In genomic region chr12:124411291-124411878, GRCh38 we compare ENCODE assay signal across 8 cellular contexts.
A peak's percentile ranks its signal among the peaks of the same experiment; 100 is the strongest.
DNase-seq lines count a peak whose midpoint lies in the region; ATAC-seq and TF ChIP-seq lines count a peak whose summit lies in the region.

No MANE protein-coding gene starts in this region.

- no peaks in the 10 kb centered on the region for H3K27me3 ChIP-seq in gastroesophageal sphincter
- H3K27me3 ChIP-seq in sigmoid colon, result no peaks in the 10 kb centered on the region
- H3K27me3 ChIP-seq in naive thymus-derived CD4-positive, alpha-beta T cell (ENCODE audit: control insufficient read depth in 2 of 2, insufficient read depth in 2 of 2, low read length in 2 of 2), result no peaks in the 10 kb centered on the region

- peaks cover 0 to 28% (median 0%) of the 10 kb centered on the region in 5 donors for H3K36me3 Mint-ChIP-seq in naive thymus-derived CD4-positive, alpha-beta T cell

- no peak overlapping the region for H3K4me3 ChIP-seq in gastroesophageal sphincter
- H3K4me3 ChIP-seq in sigmoid colon, result no peak overlapping the region
- H3K4me3 ChIP-seq in naive thymus-derived CD4-positive, alpha-beta T cell (ENCODE audit: low read length), result no peak overlapping the region

- peaks cover 3 to 82% (median 43%) of the 10 kb centered on the region in 3 donors for H3K4me1 ChIP-seq in gastroesophageal sphincter
- peaks cover 0 to 73% (median 66%) of the 10 kb centered on the region in 4 donors for H3K4me1 ChIP-seq in sigmoid colon
- no peaks in the 10 kb centered on the region for H3K4me1 ChIP-seq in naive thymus-derived CD4-positive, alpha-beta T cell (ENCODE audit: control insufficient read depth in 2 of 2, insufficient read depth in 2 of 2, low read length in 2 of 2)

- H3K27ac ChIP-seq in VCaP, result peak overlapping the region; percentile 89; the same call in 1 of the 2 replicates
- peak overlapping the region in 3 of 4 donors; percentile 75 to 93 (median 77) for H3K27ac ChIP-seq in gastroesophageal sphincter
- peak overlapping the region; percentile 74 to 98 (median 86) for H3K27ac ChIP-seq in sigmoid colon
- H3K27ac ChIP-seq in naive thymus-derived CD4-positive, alpha-beta T cell (ENCODE audit: low read depth, low read length), result no peak overlapping the region

- H3K36me3 ChIP-seq in gastroesophageal sphincter, result peaks cover 0 to 63% of the 10 kb centered on the region in 2 donors
- H3K36me3 ChIP-seq in sigmoid colon, result peaks cover 0 to 12% (median 4%) of the 10 kb centered on the region in 4 donors
- peaks cover 0 to 56% (median 0%) of the 10 kb centered on the region in 3 experiments for H3K36me3 ChIP-seq in naive thymus-derived CD4-positive, alpha-beta T cell (ENCODE audit: control insufficient read depth in 2 of 3, insufficient read depth in 3 of 3, low read length in 3 of 3)

- H3K27ac Mint-ChIP-seq in naive thymus-derived CD4-positive, alpha-beta T cell, result peak overlapping the region in 3 of 9 donors; percentile 19 to 50 (median 39)

- TF ChIP-seq POLR2A in gastroesophageal sphincter (IDR thresholded peaks at IDR 0.05) (no peak), sigmoid colon (IDR thresholded peaks at IDR 0.05) (no peak)

- H3K27me3 Mint-ChIP-seq in naive thymus-derived CD4-positive, alpha-beta T cell, result no peaks in the 10 kb centered on the region

- no peaks in the 10 kb centered on the region for H3K9me3 ChIP-seq in gastroesophageal sphincter
- H3K9me3 ChIP-seq in sigmoid colon, result no peaks in the 10 kb centered on the region
- no peaks in the 10 kb centered on the region for H3K9me3 ChIP-seq in naive thymus-derived CD4-positive, alpha-beta T cell (ENCODE audit: control insufficient read depth in 2 of 3, low read length in 3 of 3)

- WGBS in gastroesophageal sphincter (ENCODE audit: low coverage in 1 of 2), 2 donors, result 34 to 46% methylated on average over 3 to 6 of the region's 25 CpGs
- WGBS in sigmoid colon, 2 donors, result 80 to 82% methylated on average over 25 of the region's 25 CpGs

- peaks cover 0 to 4% (median 0%) of the 10 kb centered on the region in 11 donors for H3K9me3 Mint-ChIP-seq in naive thymus-derived CD4-positive, alpha-beta T cell

- CTCF ChIA-PET in naive thymus-derived CD4-positive, alpha-beta T cell (lab: Charles Lee), result no interaction called here

- peaks cover 2 to 9% (median 5%) of the 10 kb centered on the region in 7 donors for H3K4me1 Mint-ChIP-seq in naive thymus-derived CD4-positive, alpha-beta T cell

- peak; percentile 99 for DNase-seq in ELR (ENCODE audit: low read depth)
- DNase-seq in sigmoid colon, result peak; percentile 96
- no peak for DNase-seq in OCI-M2 (lab: John Stamatoyannopoulos, UW; ENCODE audit: unreplicated experiment)
- no peak for DNase-seq in naive thymus-derived CD4-positive, alpha-beta T cell

- intact Hi-C loops in sigmoid colon (cut with DNase I), result no loop called here
- intact Hi-C loops in naive thymus-derived CD4-positive, alpha-beta T cell (cut with micrococcal nuclease), result no loop called here

- TF ChIP-seq EP300 in gastroesophageal sphincter (IDR thresholded peaks at IDR 0.05), result no peak
- TF ChIP-seq EP300 in sigmoid colon (IDR thresholded peaks at IDR 0.05), result peak in 2 of 4 donors; percentile 28 to 70

- TF ChIP-seq CTCF in VCaP (conservative IDR thresholded peaks at IDR 0.05) (no peak), gastroesophageal sphincter (IDR thresholded peaks at IDR 0.05) (no peak), sigmoid colon (IDR thresholded peaks at IDR 0.05) (no peak)

- POLR2A ChIA-PET in naive thymus-derived CD4-positive, alpha-beta T cell (lab: Charles Lee), result no interaction called here

- ATAC-seq in gastroesophageal sphincter, result peak; percentile 88
- no peak for ATAC-seq in naive thymus-derived CD4-positive, alpha-beta T cell
- no peak for ATAC-seq in HG03520 (IDR thresholded peaks at IDR 0.05; ENCODE audit: unreplicated experiment)
- no peak for ATAC-seq in GM18907 (IDR thresholded peaks at IDR 0.05; ENCODE audit: unreplicated experiment)

- H3K4me3 Mint-ChIP-seq in naive thymus-derived CD4-positive, alpha-beta T cell, result no peak overlapping the region

Comparison
In these comparisons a context has a peak if more than half of its experiments do, and no peak if none do; other contexts are left out.
1. DNase-seq: peak in ELR (single experiment) and sigmoid colon (single experiment); none in OCI-M2 (single experiment) and naive thymus-derived CD4-positive, alpha-beta T cell (0 of 9).